ENCODE assay signal across 8 cellular contexts in genomic region chr18:48662021-48662661, GRCh38.
DNase-seq lines count a peak whose midpoint lies in the region; ATAC-seq lines count a peak whose summit lies in the region.

No MANE protein-coding gene starts in this region.

- peaks cover 7 to 8% of the 10 kb centered on the region in 2 donors for H3K4me1 Mint-ChIP-seq in stimulated activated naive B cell treated with anti-CD40 and anti-IgM and Interleukin-4, amounts not matched to agents 10 μg/mL and 1 μg/mL and 100 μg/mL, for 72 hours

- peaks cover 4 to 9% of the 10 kb centered on the region in 2 donors for H3K9me3 Mint-ChIP-seq in stimulated activated naive B cell treated with anti-CD40 and anti-IgM and Interleukin-4, amounts not matched to agents 10 μg/mL and 1 μg/mL and 100 μg/mL, for 72 hours

- peak; percentile 66 for DNase-seq in HPDE6-E6E7 (ENCODE audit: extremely low spot score)
- peak; percentile 84 for DNase-seq in SKM-1 (lab: John Stamatoyannopoulos, UW; ENCODE audit: unreplicated experiment)
- peak; percentile 44 for DNase-seq in glomerular visceral epithelial cell (ENCODE audit: extremely low spot score)
- no peak for DNase-seq in stimulated activated naive B cell treated with anti-CD40 and anti-IgM and Interleukin-4, amounts not matched to agents 10 μg/mL and 1 μg/mL and 100 μg/mL, for 72 hours
- no peak for DNase-seq in NCI-H1417 treated with DMSO at 0.1 percent for 48 hours (lab: John Stamatoyannopoulos, UW)

- peaks cover 13 to 14% of the 10 kb centered on the region in 2 donors for H3K36me3 Mint-ChIP-seq in stimulated activated naive B cell treated with anti-CD40 and anti-IgM and Interleukin-4, amounts not matched to agents 10 μg/mL and 1 μg/mL and 100 μg/mL, for 72 hours

- peak in 1 of 2 donors; percentile 17 for ATAC-seq in stimulated activated naive B cell treated with anti-CD40 and anti-IgM and Interleukin-4, amounts not matched to agents 10 μg/mL and 1 μg/mL and 100 μg/mL, for 72 hours (replicated peaks)
- no peak for ATAC-seq in HG02623 (IDR thresholded peaks at IDR 0.05; ENCODE audit: unreplicated experiment)
- no peak for ATAC-seq in GM21737 (IDR thresholded peaks at IDR 0.05; ENCODE audit: unreplicated experiment)
- no peak for ATAC-seq in GM18873 (IDR thresholded peaks at IDR 0.05; ENCODE audit: low FRiP score, unreplicated experiment)

- peak overlapping the region; percentile 47 for H3K27ac Mint-ChIP-seq in stimulated activated naive B cell treated with anti-CD40 and anti-IgM and Interleukin-4, amounts not matched to agents 10 μg/mL and 1 μg/mL and 100 μg/mL, for 72 hours

- no peak overlapping the region for H3K4me3 Mint-ChIP-seq in stimulated activated naive B cell treated with anti-CD40 and anti-IgM and Interleukin-4, amounts not matched to agents 10 μg/mL and 1 μg/mL and 100 μg/mL, for 72 hours

- H3K27me3 Mint-ChIP-seq in stimulated activated naive B cell treated with anti-CD40 and anti-IgM and Interleukin-4, amounts not matched to agents 10 μg/mL and 1 μg/mL and 100 μg/mL, for 72 hours: no peaks in the 10 kb centered on the region

Comparison
In these comparisons a context has a peak if more than half of its experiments do, and no peak if none do; other contexts are left out.
1. DNase-seq: peak in HPDE6-E6E7 (single experiment), SKM-1 (single experiment) and glomerular visceral epithelial cell (single experiment); none in stimulated activated naive B cell treated with anti-CD40 and anti-IgM and Interleukin-4, amounts not matched to agents 10 μg/mL and 1 μg/mL and 100 μg/mL, for 72 hours (single experiment) and NCI-H1417 treated with DMSO at 0.1 percent for 48 hours (single experiment).